11 cellular contexts compared by ENCODE assay signal in genomic region chr1:201500670-201501120, GRCh38. TPM values are rescaled to one million over a fixed set of nuclear protein-coding genes. Genes with fewer than 3 reads are reported as not detected.
A peak's percentile ranks its signal among the peaks of the same experiment; 100 is the strongest.
DNase-seq lines count a peak whose midpoint lies in the region; ATAC-seq lines count a peak whose summit lies in the region.
"Had no signal": no experiment of that assay in that cellular context is flagged by ENCODE, and none has a peak within 500 bp of the region (broad histone marks: within the 10 kb centered on the region; RNA-seq: fewer than 3 reads in every experiment).

No MANE protein-coding gene starts in this region.

- H3K14ac ChIP-seq in trophoblast cell (ENCODE audit: low read length): peak overlapping the region; percentile 45

- H3K36me3 ChIP-seq in ACC112 (ENCODE audit: insufficient read depth, low read length): peaks cover 12% of the 10 kb centered on the region; the same call in 1 of the 2 replicates
- H3K36me3 ChIP-seq in trophoblast cell (ENCODE audit: control insufficient read depth in 1 of 2, insufficient read depth in 2 of 2, low read length in 2 of 2): peaks cover 23 to 36% of the 10 kb centered on the region in 2 experiments

- peak; percentile 66 for ATAC-seq in left ventricle myocardium superior
- ATAC-seq: activated CD8-positive, alpha-beta T cell treated with anti-CD3 and anti-CD28 coated beads for 36 hours had no signal

- H3K9me3 ChIP-seq in trophoblast cell (ENCODE audit: insufficient read depth, low read depth, low read length): peaks cover 2% of the 10 kb centered on the region

- peak overlapping the region; percentile 39 for H2BK5ac ChIP-seq in trophoblast cell (ENCODE audit: low read depth, low read length, poor library complexity)

- H2AFZ ChIP-seq in ACC112 (ENCODE audit: low read length, unreplicated experiment) (no peak overlapping the region), trophoblast cell (ENCODE audit: insufficient read depth, low read length, poor library complexity) (peak overlapping the region; percentile 6)

- DNase-seq in astrocyte of the hippocampus (ENCODE audit: low read depth, low spot score) (peak; percentile 69), left ventricle myocardium superior (peak; percentile 42), trophoblast cell (no peak), NCI-H82 treated with DMSO at 0.1 percent for 48 hours (lab: John Stamatoyannopoulos, UW; ENCODE audit: unreplicated experiment) (no peak), NCI-H2029 treated with DMSO at 0.1 percent for 48 hours (lab: John Stamatoyannopoulos, UW) (no peak), NCI-H2107 treated with DMSO at 0.1 percent for 48 hours (lab: John Stamatoyannopoulos, UW; ENCODE audit: unreplicated experiment) (no peak), COLO829 (ENCODE audit: low spot score) (no peak)
- DNase-seq: activated CD8-positive, alpha-beta T cell treated with anti-CD3 and anti-CD28 coated beads for 36 hours; immature natural killer cell; NCI-H1105 treated with DMSO at 0.1 percent for 48 hours had no signal

- H3K79me1 ChIP-seq in trophoblast cell (ENCODE audit: low read length): peaks cover 54% of the 10 kb centered on the region

- H2BK12ac ChIP-seq in trophoblast cell (ENCODE audit: low read length): peak overlapping the region; percentile 51

- H2AK5ac ChIP-seq in trophoblast cell (ENCODE audit: low read length): peak overlapping the region; percentile 21

- H3K27ac ChIP-seq in ACC112 (ENCODE audit: low read depth, low read length) (peak overlapping the region; percentile 67), trophoblast cell (ENCODE audit: low read depth, low read length) (peak overlapping the region; percentile 67)

- peak overlapping the region; percentile 0 for H3K4me2 ChIP-seq in trophoblast cell (ENCODE audit: low read length)

- H3K27me3 ChIP-seq in ACC112 (ENCODE audit: insufficient read depth, low read length) (no peaks in the 10 kb centered on the region), trophoblast cell (ENCODE audit: insufficient read depth, low read length) (no peaks in the 10 kb centered on the region)

- H4K91ac ChIP-seq in trophoblast cell (ENCODE audit: low read depth, low read length): peak overlapping the region; percentile 88

- intact Hi-C loops in left ventricle myocardium superior (cut with micrococcal nuclease): no loop called here

- no peak overlapping the region for H4K12ac ChIP-seq in trophoblast cell (ENCODE audit: low read depth, low read length)

- H3K4me3 ChIP-seq in ACC112 (ENCODE audit: low read depth, low read length) (peak overlapping the region; percentile 41; the same call in 1 of the 2 replicates), trophoblast cell (ENCODE audit: low read depth, low read length) (no peak overlapping the region)

- peak overlapping the region; percentile 21 for H3K18ac ChIP-seq in trophoblast cell (ENCODE audit: low read length)

- H3K79me2 ChIP-seq in ACC112 (ENCODE audit: control insufficient read depth, insufficient read depth, low read length, unreplicated experiment) (peaks cover 93% of the 10 kb centered on the region), trophoblast cell (ENCODE audit: control insufficient read depth, insufficient read depth, low read length, poor library complexity) (peaks cover 42% of the 10 kb centered on the region)

- peak overlapping the region; percentile 35 for H3K4ac ChIP-seq in trophoblast cell (ENCODE audit: low read depth, low read length)

- no peak overlapping the region for H3K23ac ChIP-seq in trophoblast cell (ENCODE audit: low read length)

- H2BK120ac ChIP-seq in trophoblast cell (ENCODE audit: insufficient read depth, low read length, poor library complexity): peak overlapping the region; percentile 55

- H4K8ac ChIP-seq in trophoblast cell (ENCODE audit: low read depth, low read length): peak overlapping the region; percentile 59

- no CpG with 5 or more reads among the region's 4 CpGs for WGBS in trophoblast cell (ENCODE audit: extremely low coverage, insufficient coverage, insufficient read length)

- no peak overlapping the region for H3K9ac ChIP-seq in trophoblast cell (ENCODE audit: low read length)

- H3K4me1 ChIP-seq in ACC112 (ENCODE audit: control insufficient read depth, insufficient read depth, low read length, unreplicated experiment) (peaks cover 74% of the 10 kb centered on the region), trophoblast cell (ENCODE audit: control insufficient read depth in 1 of 2, insufficient read depth in 2 of 2, low read length in 2 of 2) (peaks cover 49 to 53% of the 10 kb centered on the region in 2 experiments)

RNA-seq across cellular contexts. Expression of gene CSRP1, which starts 6.2 kb away (rescaled TPM):
- total RNA-seq in left ventricle myocardium superior: 41.4 TPM
- 326 and 348 TPM in 2 replicates for polyA plus RNA-seq in trophoblast cell (2013)

RNA-seq across cellular contexts. Expression of gene PHLDA3, which starts 31.7 kb away (rescaled TPM):
- total RNA-seq in left ventricle myocardium superior: 20.4 TPM
- 49.4 and 51.1 TPM in 2 replicates for polyA plus RNA-seq in trophoblast cell (2013)

RNA-seq across cellular contexts. Expression of gene NAV1, which starts 38.2 kb away (rescaled TPM):
- 63.3 TPM for total RNA-seq in left ventricle myocardium superior
- polyA plus RNA-seq in trophoblast cell (2013): 38.9 and 40.5 TPM in 2 replicates

Comparison
In these comparisons a context has a peak if more than half of its experiments do, and no peak if none do; other contexts are left out.
1. DNase-seq: peak in astrocyte of the hippocampus (single experiment) and left ventricle myocardium superior (single experiment); none in trophoblast cell (0 of 2), NCI-H82 treated with DMSO at 0.1 percent for 48 hours (single experiment), NCI-H2029 treated with DMSO at 0.1 percent for 48 hours (single experiment), NCI-H2107 treated with DMSO at 0.1 percent for 48 hours (single experiment) and COLO829 (single experiment).